12 cellular contexts compared by ENCODE assay signal in genomic region chr10:90288403-90288933, GRCh38.
DNase-seq lines count a peak whose midpoint lies in the region; ATAC-seq and TF ChIP-seq lines count a peak whose summit lies in the region.
"Had no signal": no experiment of that assay in that cellular context is flagged by ENCODE, and none has a peak within 500 bp of the region (broad histone marks: within the 10 kb centered on the region; RNA-seq: fewer than 3 reads in every experiment).

No MANE protein-coding gene starts in this region.

- no peaks in the 10 kb centered on the region for H4K20me1 ChIP-seq in BLaER1 treated with 17β-estradiol and CSF1 and Interleukin-3, amounts not matched to agents 10 nM and 100 nM

- CTCF ChIA-PET in HEK293T (lab: Yijun Ruan, JAX) = interaction anchor here (0.7 to 1.7 kb wide), 3 partner anchors 9 to 463 kb away, joined by 3 to 14 read pairs (median 5); no protein-coding TSS in a partner anchor

- in situ Hi-C loops in astrocyte of the cerebellum (cut with HindIII; ENCODE audit: low sequenced_read_pairs) = no loop called here

- H3K27me3 ChIP-seq in BLaER1 treated with 17β-estradiol and CSF1 and Interleukin-3, amounts not matched to agents 10 nM and 100 nM = no peaks in the 10 kb centered on the region
- no peaks in the 10 kb centered on the region for H3K27me3 ChIP-seq in sigmoid colon
- H3K27me3 ChIP-seq: tibial nerve had no signal

- H3K27ac ChIP-seq in BLaER1 treated with 17β-estradiol and CSF1 and Interleukin-3, amounts not matched to agents 10 nM and 100 nM = peak overlapping the region in 8 of 11 experiments; percentile 5 to 70 (median 39); a peak in 10 of 22 replicates
- H3K27ac ChIP-seq in sigmoid colon = no peak overlapping the region
- H3K27ac ChIP-seq: skin epidermis, tibial nerve had no signal

- H3K36me3 ChIP-seq in BLaER1 treated with 17β-estradiol and CSF1 and Interleukin-3, amounts not matched to agents 10 nM and 100 nM = no peaks in the 10 kb centered on the region
- H3K36me3 ChIP-seq in sigmoid colon = no peaks in the 10 kb centered on the region
- H3K36me3 ChIP-seq: tibial nerve had no signal

- no peak for TF ChIP-seq EP300 in sigmoid colon (IDR thresholded peaks at IDR 0.05)

- no peak overlapping the region for H3K4me3 ChIP-seq in BLaER1 treated with 17β-estradiol and CSF1 and Interleukin-3, amounts not matched to agents 10 nM and 100 nM
- no peak overlapping the region for H3K4me3 ChIP-seq in astrocyte of the cerebellum (ENCODE audit: low read depth, low read length)
- no peak overlapping the region for H3K4me3 ChIP-seq in sigmoid colon
- H3K4me3 ChIP-seq: skin epidermis, tibial nerve had no signal

- H3K9me3 ChIP-seq in BLaER1 treated with 17β-estradiol and CSF1 and Interleukin-3, amounts not matched to agents 10 nM and 100 nM (replicated peaks in 1 of 11) = no peaks in the 10 kb centered on the region; a peak in 2 of 22 replicates
- no peaks in the 10 kb centered on the region for H3K9me3 ChIP-seq in sigmoid colon
- H3K9me3 ChIP-seq: tibial nerve had no signal

- POLR2A ChIA-PET in HEK293T (lab: Yijun Ruan, JAX) = no interaction called here

- peak overlapping the region; percentile 56 to 83 (median 68) for H3K4me2 ChIP-seq in BLaER1 treated with 17β-estradiol and CSF1 and Interleukin-3, amounts not matched to agents 10 nM and 100 nM

- peaks cover 18 to 33% (median 23%) of the 10 kb centered on the region in 10 experiments for H3K4me1 ChIP-seq in BLaER1 treated with 17β-estradiol and CSF1 and Interleukin-3, amounts not matched to agents 10 nM and 100 nM
- H3K4me1 ChIP-seq in sigmoid colon = no peaks in the 10 kb centered on the region

- TF ChIP-seq CTCF in astrocyte of the cerebellum (IDR thresholded peaks at IDR 0.05; ENCODE audit: low read depth, low read length, missing control alignments) (peak; percentile 55), sigmoid colon (IDR thresholded peaks at IDR 0.05) (no peak)

- intact Hi-C loops in sigmoid colon (cut with DNase I) = no loop called here

- WGBS in sigmoid colon, 2 donors = 31 to 51% methylated on average over 1 of the region's 1 CpG

- peak overlapping the region in 4 of 11 experiments; percentile 17 to 42 (median 34); a peak in 5 of 22 replicates for H3K9ac ChIP-seq in BLaER1 treated with 17β-estradiol and CSF1 and Interleukin-3, amounts not matched to agents 10 nM and 100 nM

- ATAC-seq in HG03342 (IDR thresholded peaks at IDR 0.05; ENCODE audit: unreplicated experiment) = peak; percentile 29
- ATAC-seq in HG03457 (IDR thresholded peaks at IDR 0.05; ENCODE audit: unreplicated experiment) = no peak
- ATAC-seq in activated CD4-positive, CD25-positive, alpha-beta regulatory T cell treated with anti-CD3 and anti-CD28 coated beads, Interleukin-2, amount 50 U/mL, for 24 hours = no peak

- DNase-seq in astrocyte of the cerebellum (ENCODE audit: low read depth) (peak; percentile 53), kidney glomerular epithelial cell (lab: John Stamatoyannopoulos, UW) (peak; percentile 28), sigmoid colon (no peak), HEK293T (ENCODE audit: extremely low spot score) (no peak)
- DNase-seq: activated CD8-positive, alpha-beta memory T cell treated with anti-CD3 and anti-CD28 coated beads, Interleukin-2, amount 50 U/mL, for 48 hours; NCI-H2171 treated with DMSO at 0.1 percent for 48 hours had no signal

- TF ChIP-seq POLR2A in sigmoid colon (IDR thresholded peaks at IDR 0.05) = no peak

TF ChIP-seq in HEK293T, 16 proteins besides CTCF, POLR2A, EP300 and RAD21:
- TF ChIP-seq NFRKB (IDR thresholded peaks at IDR 0.05) (no peak), TARDBP (IDR thresholded peaks at IDR 0.05) (no peak), SP1 (IDR thresholded peaks at IDR 0.05) (no peak), PKNOX1 (IDR thresholded peaks at IDR 0.05) (no peak), L3MBTL2 (conservative IDR thresholded peaks at IDR 0.05) (no peak), HDGF (IDR thresholded peaks at IDR 0.05; ENCODE audit: borderline replicate concordance) (no peak), SUZ12 (IDR thresholded peaks at IDR 0.05) (no peak), LEF1 (IDR thresholded peaks at IDR 0.05; ENCODE audit: borderline replicate concordance) (no peak), ARNT (IDR thresholded peaks at IDR 0.05) (no peak), FOXK2 (IDR thresholded peaks at IDR 0.05) (no peak), CTBP1 (IDR thresholded peaks at IDR 0.05; ENCODE audit: borderline replicate concordance) (no peak), FOXM1 (IDR thresholded peaks at IDR 0.05; ENCODE audit: borderline replicate concordance) (no peak), BHLHE40 (IDR thresholded peaks at IDR 0.05; ENCODE audit: borderline replicate concordance) (no peak)

Comparison
In these comparisons a context has a peak if more than half of its experiments do, and no peak if none do; other contexts are left out.
1. H3K27ac ChIP-seq: peak in BLaER1 treated with 17β-estradiol and CSF1 and Interleukin-3, amounts not matched to agents 10 nM and 100 nM (8 of 11); none in sigmoid colon (0 of 4).
2. DNase-seq: peak in astrocyte of the cerebellum (single experiment) and kidney glomerular epithelial cell (single experiment); none in sigmoid colon (single experiment) and HEK293T (single experiment).